In the genomic region with DNA sequence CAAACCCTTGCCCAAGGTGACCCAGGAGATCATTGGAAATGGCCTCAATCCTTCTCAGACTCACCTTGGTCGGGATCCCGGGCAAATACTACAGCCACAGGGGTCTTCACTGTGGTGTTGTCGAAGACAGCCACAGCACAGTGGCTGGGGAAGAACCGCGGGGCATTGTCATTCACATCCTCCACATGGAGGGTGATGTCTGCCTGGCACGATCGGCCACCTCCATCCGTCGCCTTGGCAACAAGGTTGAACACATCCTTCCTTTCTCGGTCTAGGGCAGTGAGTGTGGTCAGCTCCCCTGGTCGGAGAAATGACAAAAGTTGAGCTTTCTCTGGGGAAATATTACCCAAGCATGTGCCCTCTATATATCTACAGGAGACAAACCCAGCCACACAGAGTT, we compare ENCODE assay signal across 15 cellular contexts. TPM values are rescaled to one million over a fixed set of nuclear protein-coding genes. Genes with fewer than 3 reads are reported as not detected.
"Had no signal": no experiment of that assay in that cellular context is flagged by ENCODE, and none has a peak within 500 bp of the region (broad histone marks: within the 10 kb centered on the region; RNA-seq: fewer than 3 reads in every experiment).

No MANE protein-coding gene starts in this region.

- ATAC-seq: activated T-cell treated with anti-CD3 and anti-CD28 coated beads, Interleukin-2, amount 50 U/mL, for 4 hours; lower lobe of right lung had no signal

- H3K4me3 Mint-ChIP-seq: activated B cell treated with CpG ODN at 0.5 μM for 24 hours; activated CD4-positive, alpha-beta T cell treated with anti-CD3 and anti-CD28 coated beads, Interleukin-2, amount 10 ng/mL, durations not matched to agents 7 days and 5 days; activated T-cell treated with anti-CD3 and anti-CD28 coated beads, Interleukin-2, amount 50 U/mL, for 4 hours had no signal

- H3K9me3 Mint-ChIP-seq: activated B cell treated with CpG ODN at 0.5 μM for 24 hours; activated CD4-positive, alpha-beta T cell treated with anti-CD3 and anti-CD28 coated beads, Interleukin-2, amount 10 ng/mL, durations not matched to agents 7 days and 5 days; activated T-cell treated with anti-CD3 and anti-CD28 coated beads, Interleukin-2, amount 50 U/mL, for 4 hours had no signal

- H3K27ac Mint-ChIP-seq: activated B cell treated with CpG ODN at 0.5 μM for 24 hours; activated CD4-positive, alpha-beta T cell treated with anti-CD3 and anti-CD28 coated beads, Interleukin-2, amount 10 ng/mL, durations not matched to agents 7 days and 5 days had no signal

- H3K4me1 ChIP-seq: lower lobe of right lung, tibial artery had no signal

- DNase-seq: activated B cell treated with CpG ODN at 0.5 μM for 24 hours; activated CD4-positive, alpha-beta T cell treated with anti-CD3 and anti-CD28 coated beads, Interleukin-2, amount 10 ng/mL, durations not matched to agents 7 days and 5 days; activated gamma-delta T cell treated with Interleukin-2 at 50 U/mL for 16 hours; activated T-cell treated with anti-CD3 and anti-CD28 coated beads, Interleukin-2, amount 50 U/mL, for 4 hours; cortex of kidney; effector CD8-positive, alpha-beta T cell; kidney glomerular epithelial cell; lower lobe of right lung; midbrain; stimulated activated CD4-positive, alpha-beta T cell treated with anti-CD3 and anti-CD28 coated beads, Interleukin-15, amount 100 ng/mL, for 24 hours; stimulated activated CD4-positive, alpha-beta T cell treated with anti-CD3 and anti-CD28 coated beads, Interleukin-4, amount 100 ng/mL, for 24 hours; T-helper 1 cell; tibial artery had no signal

- H3K4me1 Mint-ChIP-seq: activated B cell treated with CpG ODN at 0.5 μM for 24 hours; activated CD4-positive, alpha-beta T cell treated with anti-CD3 and anti-CD28 coated beads, Interleukin-2, amount 10 ng/mL, durations not matched to agents 7 days and 5 days had no signal

- H3K9me3 ChIP-seq: lower lobe of right lung, neutrophil, tibial artery had no signal

- H3K27me3 ChIP-seq: tibial artery had no signal

- H3K27ac ChIP-seq: cardiac muscle cell, lower lobe of right lung, neutrophil, tibial artery had no signal

RNA-seq across cellular contexts. Expression of gene FAT2, which starts 56.8 kb away (rescaled TPM):
- total RNA-seq: activated CD4-positive, alpha-beta T cell treated with anti-CD3 and anti-CD28 coated beads, Interleukin-2, amount 10 ng/mL, durations not matched to agents 7 days and 5 days; activated T-cell treated with anti-CD3 and anti-CD28 coated beads, Interleukin-2, amount 50 U/mL, for 4 hours had no signal
